ENCODE assay signal across 8 cellular contexts in the genomic region with DNA sequence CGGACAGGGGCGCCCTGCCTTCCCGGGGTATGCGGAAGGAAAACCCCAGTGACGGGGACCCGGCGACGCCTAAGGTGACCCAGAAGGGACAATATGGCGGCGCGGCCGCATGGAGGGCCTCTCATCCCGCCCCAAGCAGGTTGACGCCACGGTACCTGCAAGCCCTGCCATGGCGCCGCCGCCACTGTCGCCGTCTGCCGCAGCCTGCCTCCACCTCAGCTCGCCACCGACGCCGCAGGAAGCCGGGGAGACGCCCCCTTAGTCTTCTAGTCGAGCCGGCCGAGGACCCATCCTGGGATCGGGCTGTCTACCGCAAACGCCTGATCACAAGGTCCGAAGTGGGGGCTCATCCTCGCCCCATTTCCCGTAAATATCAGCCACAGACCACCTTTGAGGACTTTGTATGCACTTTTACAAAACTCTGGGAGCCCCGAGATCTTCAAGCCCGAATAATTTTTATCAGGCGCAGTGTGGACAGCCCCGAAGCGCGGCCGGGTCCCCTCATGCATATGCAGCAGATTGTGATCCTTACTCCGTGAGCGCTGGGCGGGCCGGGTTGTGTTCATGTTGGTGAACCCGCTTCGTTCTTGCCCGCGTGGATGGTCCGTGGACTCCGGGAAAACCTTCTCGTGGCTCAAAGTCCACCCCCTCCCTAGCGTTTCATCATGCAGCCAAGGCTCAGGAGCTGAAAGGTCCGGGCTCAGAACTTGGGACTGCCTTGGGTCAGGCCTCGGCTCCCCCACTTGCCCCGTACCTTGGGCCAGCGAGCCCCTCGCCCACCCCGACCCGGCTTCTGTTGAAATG. TPM values are rescaled to one million over a fixed set of nuclear protein-coding genes. Genes with fewer than 3 reads are reported as not detected.
DNase-seq lines count a peak whose midpoint lies in the region; ATAC-seq and TF ChIP-seq lines count a peak whose summit lies in the region.

TSS of gene BLCAP (minus strand) at position 239 of the 804 bp plus-strand sequence. CDS start 8,702 bp downstream, outside the sequence.

- no peaks in the 10 kb centered on the region for H3K36me3 ChIP-seq in kidney epithelial cell (ENCODE audit: control insufficient read depth, insufficient read depth, low read length)

- DNase-seq in AG08396 (ENCODE audit: low spot score): peak; percentile 96
- DNase-seq in NCI-H510A (lab: John Stamatoyannopoulos, UW): peak; percentile 86
- DNase-seq in activated CD4-positive, alpha-beta T cell treated with anti-CD3 and anti-CD28 coated beads for 24 hours (ENCODE audit: low read depth in 2 of 2): peak; percentile 83 to 86
- DNase-seq in cerebellar nuclear complex (lab: John Stamatoyannopoulos, UW): peak; percentile 38 to 68
- DNase-seq in kidney epithelial cell (ENCODE audit: low read depth): no peak
- peak; percentile 94 for DNase-seq in stimulated activated CD4-positive, alpha-beta T cell treated with anti-CD3 and anti-CD28 coated beads, Interleukin-15, amount 100 ng/mL, for 24 hours

- no peaks in the 10 kb centered on the region for H3K27me3 ChIP-seq in kidney epithelial cell (ENCODE audit: control insufficient read depth, insufficient read depth, low read length)

- no peak for TF ChIP-seq CTCF in kidney epithelial cell (IDR thresholded peaks at IDR 0.05; ENCODE audit: insufficient read depth, low read length, poor library complexity, severe bottlenecking)

- ATAC-seq in GM19035 (IDR thresholded peaks at IDR 0.05; ENCODE audit: unreplicated experiment): peak; percentile 86
- peak; percentile 84 for ATAC-seq in HG03354 (IDR thresholded peaks at IDR 0.05; ENCODE audit: poor library complexity, severe bottlenecking, unreplicated experiment)

- peak within 1 kb of the TSS; percentile 97 for H3K4me3 ChIP-seq in kidney epithelial cell (ENCODE audit: low read depth, low read length)

RNA-seq across cellular contexts. Expression of gene BLCAP, which starts in this region (rescaled TPM):
- total RNA-seq in kidney epithelial cell: 36.3 and 37.9 TPM in 2 replicates
